In genomic region chr1:234605493-234605982, GRCh38 we compare ENCODE assay signal across 1 cellular context.
A peak's percentile ranks its signal among the peaks of the same experiment; 100 is the strongest.
TF ChIP-seq lines count a peak whose summit lies in the region.

No MANE protein-coding gene starts in this region.

TF ChIP-seq in GM12878, 131 proteins besides CTCF, POLR2A, EP300 and RAD21 (continued from another document):
- 0 out of 2 replicates have a peak, but pooled peaks have one; percentile 20 for TF ChIP-seq ZBTB40 (IDR thresholded peaks at IDR 0.05; ENCODE audit: borderline replicate concordance)
